Comparison of ENCODE assay signal across 22 cellular contexts in the genomic region with DNA sequence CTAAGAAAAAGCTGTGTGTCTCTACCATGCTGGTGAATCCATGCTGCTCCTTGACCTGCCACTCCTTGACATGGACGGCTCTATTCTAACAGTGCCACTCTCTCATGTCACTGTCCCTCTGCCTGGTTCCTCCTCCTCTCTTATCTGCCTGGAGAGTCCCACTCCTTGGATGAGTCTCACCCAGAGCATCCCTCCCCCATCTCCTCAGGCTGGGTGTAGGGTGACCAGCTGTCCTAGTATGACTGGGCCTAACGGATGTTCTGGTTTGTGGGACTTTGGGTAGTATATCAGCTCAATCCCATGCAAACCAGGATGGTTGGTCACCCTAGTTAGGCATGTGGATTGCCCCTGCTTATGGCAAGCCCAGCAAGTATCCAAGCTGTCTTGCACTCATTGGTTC. TPM values are rescaled to one million over a fixed set of nuclear protein-coding genes. Genes with fewer than 3 reads are reported as not detected.
DNase-seq lines count a peak whose midpoint lies in the region; ATAC-seq and FAIRE-seq lines count a peak whose summit lies in the region.
"Had no signal": no experiment of that assay in that cellular context is flagged by ENCODE, and none has a peak within 500 bp of the region (broad histone marks: within the 10 kb centered on the region; RNA-seq: fewer than 3 reads in every experiment).

No MANE protein-coding gene starts in this region.

- FAIRE-seq in urothelium cell line (lab: Jason Lieb, UNC), result peak; percentile 86
- FAIRE-seq: A549, kidney had no signal

- peaks cover 4 to 5% of the 10 kb centered on the region in 2 donors for H3K9me3 Mint-ChIP-seq in activated T-cell treated with anti-CD3 and anti-CD28 coated beads, Interleukin-2, amount 50 U/mL, for 72 hours
- peaks cover 20% of the 10 kb centered on the region for H3K9me3 Mint-ChIP-seq in activated CD4-positive, alpha-beta memory T cell treated with anti-CD3 and anti-CD28 coated beads, Interleukin-2, amount 10 ng/mL, durations not matched to agents 7 days and 5 days
- H3K9me3 Mint-ChIP-seq in immature natural killer cell, result no peaks in the 10 kb centered on the region

- peaks cover 36% of the 10 kb centered on the region for H3K4me1 Mint-ChIP-seq in activated T-cell treated with anti-CD3 and anti-CD28 coated beads, Interleukin-2, amount 50 U/mL, for 72 hours (ENCODE audit: low read depth)
- peaks cover 56% of the 10 kb centered on the region for H3K4me1 Mint-ChIP-seq in activated CD4-positive, alpha-beta memory T cell treated with anti-CD3 and anti-CD28 coated beads, Interleukin-2, amount 10 ng/mL, durations not matched to agents 7 days and 5 days
- H3K4me1 Mint-ChIP-seq in immature natural killer cell, result peaks cover 66 to 67% of the 10 kb centered on the region in 2 donors

- ATAC-seq in activated T-cell treated with anti-CD3 and anti-CD28 coated beads, Interleukin-2, amount 50 U/mL, for 72 hours (replicated peaks in 1 of 2), result peak; percentile 51 to 70
- ATAC-seq in HG02678 (IDR thresholded peaks at IDR 0.05; ENCODE audit: unreplicated experiment) (no peak), HG03432 (IDR thresholded peaks at IDR 0.05; ENCODE audit: unreplicated experiment) (no peak)

- CTCF ChIA-PET in activated CD4-positive, alpha-beta memory T cell treated with anti-CD3 and anti-CD28 coated beads, Interleukin-2, amount 10 ng/mL, durations not matched to agents 7 days and 5 days (lab: Charles Lee), result interaction anchor here (1.0 kb wide), 1 partner anchor 285 kb away, joined by 3 read pairs; a partner anchor contains a TSS

- no peak overlapping the region for H3K4me3 Mint-ChIP-seq in activated T-cell treated with anti-CD3 and anti-CD28 coated beads, Interleukin-2, amount 50 U/mL, for 72 hours
- H3K4me3 Mint-ChIP-seq in activated CD4-positive, alpha-beta memory T cell treated with anti-CD3 and anti-CD28 coated beads, Interleukin-2, amount 10 ng/mL, durations not matched to agents 7 days and 5 days, result no peak overlapping the region
- peak overlapping the region; percentile 22 to 86 (median 65) for H3K4me3 Mint-ChIP-seq in immature natural killer cell
- H3K4me3 Mint-ChIP-seq: nephron progenitor cell had no signal

- no peak for DNase-seq in activated T-cell treated with anti-CD3 and anti-CD28 coated beads, Interleukin-2, amount 50 U/mL, for 72 hours
- no peak for DNase-seq in activated T-cell treated with anti-CD3 and anti-CD28 coated beads for 4 hours
- DNase-seq in activated CD4-positive, alpha-beta memory T cell treated with anti-CD3 and anti-CD28 coated beads, Interleukin-2, amount 10 ng/mL, durations not matched to agents 7 days and 5 days, result peak; percentile 29
- no peak for DNase-seq in immature natural killer cell
- DNase-seq in urothelium cell line (ENCODE audit: low spot score), result no peak
- DNase-seq in NCI-H2107 (lab: John Stamatoyannopoulos, UW), result no peak
- DNase-seq: amygdala, caudate nucleus, DMS153, foreskin melanocyte, kidney, NCI-H1092, NCI-H2029, nephron progenitor cell, sigmoid colon, stomach, SW 1271 had no signal

- H3K27ac Mint-ChIP-seq in activated T-cell treated with anti-CD3 and anti-CD28 coated beads, Interleukin-2, amount 50 U/mL, for 72 hours, result peak overlapping the region; percentile 18
- peak overlapping the region; percentile 95 for H3K27ac Mint-ChIP-seq in activated CD4-positive, alpha-beta memory T cell treated with anti-CD3 and anti-CD28 coated beads, Interleukin-2, amount 10 ng/mL, durations not matched to agents 7 days and 5 days
- peak overlapping the region; percentile 89 to 97 (median 94) for H3K27ac Mint-ChIP-seq in immature natural killer cell
- H3K27ac Mint-ChIP-seq: nephron progenitor cell had no signal

- no peaks in the 10 kb centered on the region for H3K36me3 Mint-ChIP-seq in activated T-cell treated with anti-CD3 and anti-CD28 coated beads, Interleukin-2, amount 50 U/mL, for 72 hours (ENCODE audit: insufficient read depth in 2 of 2)
- H3K36me3 Mint-ChIP-seq in activated CD4-positive, alpha-beta memory T cell treated with anti-CD3 and anti-CD28 coated beads, Interleukin-2, amount 10 ng/mL, durations not matched to agents 7 days and 5 days (ENCODE audit: low read depth), result peaks cover 44% of the 10 kb centered on the region
- H3K36me3 Mint-ChIP-seq in immature natural killer cell, result peaks cover 0 to 3% (median 0%) of the 10 kb centered on the region in 3 donors

- POLR2A ChIA-PET in activated CD4-positive, alpha-beta memory T cell treated with anti-CD3 and anti-CD28 coated beads, Interleukin-2, amount 10 ng/mL, durations not matched to agents 7 days and 5 days (lab: Charles Lee), result interaction anchor here (0.7 to 4.7 kb wide), 7 partner anchors 11 to 264 kb away, joined by 3 to 71 read pairs (median 5); a partner anchor contains a TSS

- H3K27me3 Mint-ChIP-seq in activated T-cell treated with anti-CD3 and anti-CD28 coated beads, Interleukin-2, amount 50 U/mL, for 72 hours (ENCODE audit: low read depth), result no peaks in the 10 kb centered on the region
- no peaks in the 10 kb centered on the region for H3K27me3 Mint-ChIP-seq in activated CD4-positive, alpha-beta memory T cell treated with anti-CD3 and anti-CD28 coated beads, Interleukin-2, amount 10 ng/mL, durations not matched to agents 7 days and 5 days
- H3K27me3 Mint-ChIP-seq in immature natural killer cell (ENCODE audit: low read depth in 3 of 3), result peaks cover 2 to 8% (median 4%) of the 10 kb centered on the region in 3 donors

RNA-seq across cellular contexts. Expression of a gene that starts 54.3 kb away (rescaled TPM):
- total RNA-seq in activated T-cell treated with anti-CD3 and anti-CD28 coated beads, Interleukin-2, amount 50 U/mL, for 72 hours, result 1 to 10 TPM in 1 of 2 donors, under 1 TPM in 1; 0.93 to 2.2 TPM
- total RNA-seq in activated CD4-positive, alpha-beta memory T cell treated with anti-CD3 and anti-CD28 coated beads, Interleukin-2, amount 10 ng/mL, durations not matched to agents 7 days and 5 days, result under 1 TPM; 0.60 to 0.68 TPM
- 1 to 10 TPM; 2.4 to 6.8 (median 2.8) TPM for polyA plus RNA-seq in immature natural killer cell
- total RNA-seq: lung microvascular endothelial cell, NCI-H460 had no signal

Comparison
In these comparisons a context has a peak if more than half of its experiments do, and no peak if none do; other contexts are left out.
1. ATAC-seq: peak in activated T-cell treated with anti-CD3 and anti-CD28 coated beads, Interleukin-2, amount 50 U/mL, for 72 hours (2 of 2); none in HG02678 (single experiment) and HG03432 (single experiment).
2. H3K27ac Mint-ChIP-seq: peak in every context shown above with its lines; median percentile 95 in activated CD4-positive, alpha-beta memory T cell treated with anti-CD3 and anti-CD28 coated beads, Interleukin-2, amount 10 ng/mL, durations not matched to agents 7 days and 5 days; 94 in immature natural killer cell; 18 in activated T-cell treated with anti-CD3 and anti-CD28 coated beads, Interleukin-2, amount 50 U/mL, for 72 hours.
3. H3K4me3 Mint-ChIP-seq: peak in immature natural killer cell (5 of 5); none in activated T-cell treated with anti-CD3 and anti-CD28 coated beads, Interleukin-2, amount 50 U/mL, for 72 hours (0 of 2) and activated CD4-positive, alpha-beta memory T cell treated with anti-CD3 and anti-CD28 coated beads, Interleukin-2, amount 10 ng/mL, durations not matched to agents 7 days and 5 days (single experiment).